ENCODE assay signal across 26 cellular contexts in genomic region chr1:62306065-62306464, GRCh38. TPM values are rescaled to one million over a fixed set of nuclear protein-coding genes. Genes with fewer than 3 reads are reported as not detected.
"Had no signal": no experiment of that assay in that cellular context is flagged by ENCODE, and none has a peak within 500 bp of the region (broad histone marks: within the 10 kb centered on the region; RNA-seq: fewer than 3 reads in every experiment).

No MANE protein-coding gene starts in this region.

- H3K27ac Mint-ChIP-seq: activated CD4-positive, alpha-beta T cell treated with anti-CD3 and anti-CD28 coated beads for 36 hours; activated CD8-positive, alpha-beta memory T cell treated with anti-CD3 and anti-CD28 coated beads, Interleukin-2, amount 10 ng/mL, durations not matched to agents 7 days and 5 days; activated CD8-positive, alpha-beta T cell treated with anti-CD3 and anti-CD28 coated beads, Interleukin-2, amount 10 ng/mL, durations not matched to agents 7 days and 5 days; activated naive CD4-positive, alpha-beta T cell treated with anti-CD3 and anti-CD28 coated beads, Interleukin-2, amount 50 U/mL, for 24 hours; activated naive CD8-positive, alpha-beta T cell treated with anti-CD3 and anti-CD28 coated beads, Interleukin-2, amount 50 U/mL, for 24 hours; activated T-helper 2 cell treated with anti-CD3 and anti-CD28 coated beads, Interferon-gamma antibody, Interleukin-2, Interleukin-4, amounts not matched to agents 10 μg/mL and 5 μg/mL and 100 μg/mL, durations not matched to agents 14 hours and 24 hours and 36 hours; dendritic cell treated with granulocyte-macrophage colony-stimulating factor and Interleukin-4, amounts not matched to agents 40 ng/mL and 50 ng/mL, for 4 days; T-helper 2 cell treated with Interferon-gamma antibody and Interleukin-4, amounts not matched to agents 5 μg/mL and 100 μg/mL, for 36 hours had no signal

- H3K9me3 ChIP-seq: breast epithelium, esophagus muscularis mucosa, gastrocnemius medialis, psoas muscle, suprapubic skin, tibial artery had no signal

- H3K36me3 ChIP-seq: breast epithelium, esophagus muscularis mucosa, gastrocnemius medialis, suprapubic skin, tibial artery had no signal

- H3K36me3 Mint-ChIP-seq: activated CD8-positive, alpha-beta memory T cell treated with anti-CD3 and anti-CD28 coated beads, Interleukin-2, amount 10 ng/mL, durations not matched to agents 7 days and 5 days; activated naive CD4-positive, alpha-beta T cell treated with anti-CD3 and anti-CD28 coated beads, Interleukin-2, amount 50 U/mL, for 24 hours had no signal

- H3K27me3 ChIP-seq: breast epithelium, gastrocnemius medialis, hepatocyte had no signal

- H3K27me3 Mint-ChIP-seq: activated CD4-positive, alpha-beta T cell treated with anti-CD3 and anti-CD28 coated beads for 36 hours; activated naive CD4-positive, alpha-beta T cell treated with anti-CD3 and anti-CD28 coated beads, Interleukin-2, amount 50 U/mL, for 24 hours had no signal

- DNase-seq: activated CD4-positive, alpha-beta T cell treated with anti-CD3 and anti-CD28 coated beads for 36 hours; activated CD4-positive, CD25-positive, alpha-beta regulatory T cell; activated CD8-positive, alpha-beta memory T cell treated with anti-CD3 and anti-CD28 coated beads, Interleukin-2, amount 10 ng/mL, durations not matched to agents 7 days and 5 days; activated CD8-positive, alpha-beta T cell treated with anti-CD3 and anti-CD28 coated beads, Interleukin-2, amount 10 ng/mL, durations not matched to agents 7 days and 5 days; activated naive CD8-positive, alpha-beta T cell treated with anti-CD3 and anti-CD28 coated beads, Interleukin-2, amount 50 U/mL, for 24 hours; activated T-cell treated with anti-CD3 and anti-CD28 coated beads, Interleukin-2, amount 50 U/mL, for 48 hours; amygdala; central memory CD4-positive, alpha-beta T cell; gastrocnemius medialis; glutamatergic neuron; islet precursor cell; mammary epithelial cell; psoas muscle; stimulated activated CD4-positive, alpha-beta T cell treated with anti-CD3 and anti-CD28 coated beads, Interleukin-15, amount 100 ng/mL, for 24 hours; stimulated activated CD4-positive, alpha-beta T cell treated with anti-CD3 and anti-CD28 coated beads, Interleukin-2, amount 100 ng/mL, for 24 hours; stimulated activated naive CD4-positive, alpha-beta T cell; T-helper 1 cell; tibial artery had no signal

- H3K4me2 ChIP-seq: hepatocyte had no signal

- H3K4me1 ChIP-seq: breast epithelium, gastrocnemius medialis, psoas muscle, tibial artery had no signal

- H2AFZ ChIP-seq: hepatocyte had no signal

- H3K27ac ChIP-seq: breast epithelium, esophagus muscularis mucosa, gastrocnemius medialis, hepatocyte, psoas muscle, suprapubic skin, tibial artery had no signal

- H3K4me1 Mint-ChIP-seq: activated CD4-positive, alpha-beta T cell treated with anti-CD3 and anti-CD28 coated beads for 36 hours; activated CD8-positive, alpha-beta memory T cell treated with anti-CD3 and anti-CD28 coated beads, Interleukin-2, amount 10 ng/mL, durations not matched to agents 7 days and 5 days; activated naive CD4-positive, alpha-beta T cell treated with anti-CD3 and anti-CD28 coated beads, Interleukin-2, amount 50 U/mL, for 24 hours; activated naive CD8-positive, alpha-beta T cell treated with anti-CD3 and anti-CD28 coated beads, Interleukin-2, amount 50 U/mL, for 24 hours had no signal

- ATAC-seq: activated CD4-positive, alpha-beta T cell treated with anti-CD3 and anti-CD28 coated beads for 36 hours; activated CD8-positive, alpha-beta memory T cell treated with anti-CD3 and anti-CD28 coated beads, Interleukin-2, amount 10 ng/mL, durations not matched to agents 7 days and 5 days; activated CD8-positive, alpha-beta T cell treated with anti-CD3 and anti-CD28 coated beads, Interleukin-2, amount 10 ng/mL, durations not matched to agents 7 days and 5 days; activated naive CD8-positive, alpha-beta T cell treated with anti-CD3 and anti-CD28 coated beads, Interleukin-2, amount 50 U/mL, for 24 hours; gastrocnemius medialis; psoas muscle had no signal

- H3K4me3 ChIP-seq: breast epithelium, esophagus muscularis mucosa, gastrocnemius medialis, hepatocyte, psoas muscle, suprapubic skin, tibial artery had no signal

- H3K79me2 ChIP-seq: hepatocyte had no signal

- H3K9me3 Mint-ChIP-seq: activated naive CD4-positive, alpha-beta T cell treated with anti-CD3 and anti-CD28 coated beads, Interleukin-2, amount 50 U/mL, for 24 hours; activated naive CD8-positive, alpha-beta T cell treated with anti-CD3 and anti-CD28 coated beads, Interleukin-2, amount 50 U/mL, for 24 hours; activated T-helper 2 cell treated with anti-CD3 and anti-CD28 coated beads, Interferon-gamma antibody, Interleukin-2, Interleukin-4, amounts not matched to agents 10 μg/mL and 5 μg/mL and 100 μg/mL, durations not matched to agents 14 hours and 24 hours and 36 hours; dendritic cell treated with granulocyte-macrophage colony-stimulating factor and Interleukin-4, amounts not matched to agents 40 ng/mL and 50 ng/mL, for 4 days; T-helper 2 cell treated with Interferon-gamma antibody and Interleukin-4, amounts not matched to agents 5 μg/mL and 100 μg/mL, for 36 hours had no signal

- H3K4me3 Mint-ChIP-seq: activated CD4-positive, alpha-beta T cell treated with anti-CD3 and anti-CD28 coated beads for 36 hours; activated CD8-positive, alpha-beta memory T cell treated with anti-CD3 and anti-CD28 coated beads, Interleukin-2, amount 10 ng/mL, durations not matched to agents 7 days and 5 days; activated CD8-positive, alpha-beta T cell treated with anti-CD3 and anti-CD28 coated beads, Interleukin-2, amount 10 ng/mL, durations not matched to agents 7 days and 5 days; activated naive CD4-positive, alpha-beta T cell treated with anti-CD3 and anti-CD28 coated beads, Interleukin-2, amount 50 U/mL, for 24 hours; activated naive CD8-positive, alpha-beta T cell treated with anti-CD3 and anti-CD28 coated beads, Interleukin-2, amount 50 U/mL, for 24 hours; dendritic cell treated with granulocyte-macrophage colony-stimulating factor and Interleukin-4, amounts not matched to agents 40 ng/mL and 50 ng/mL, for 4 days; T-helper 2 cell treated with Interferon-gamma antibody and Interleukin-4, amounts not matched to agents 5 μg/mL and 100 μg/mL, for 36 hours had no signal

RNA-seq across cellular contexts. Expression of gene KANK4, which starts 13.2 kb away (rescaled TPM):
- total RNA-seq: activated CD4-positive, alpha-beta T cell treated with anti-CD3 and anti-CD28 coated beads for 36 hours; activated CD8-positive, alpha-beta memory T cell treated with anti-CD3 and anti-CD28 coated beads, Interleukin-2, amount 10 ng/mL, durations not matched to agents 7 days and 5 days; activated CD8-positive, alpha-beta T cell treated with anti-CD3 and anti-CD28 coated beads, Interleukin-2, amount 10 ng/mL, durations not matched to agents 7 days and 5 days; activated T-helper 2 cell treated with anti-CD3 and anti-CD28 coated beads, Interferon-gamma antibody, Interleukin-2, Interleukin-4, amounts not matched to agents 10 μg/mL and 5 μg/mL and 100 μg/mL, durations not matched to agents 14 hours and 24 hours and 36 hours had no signal
